In genomic region chr6:28497306-28497705, GRCh38 we compare ENCODE assay signal across 43 cellular contexts. TPM values are rescaled to one million over a fixed set of nuclear protein-coding genes. Genes with fewer than 3 reads are reported as not detected.
"Had no signal": no experiment of that assay in that cellular context is flagged by ENCODE, and none has a peak within 500 bp of the region (broad histone marks: within the 10 kb centered on the region; RNA-seq: fewer than 3 reads in every experiment).

No MANE protein-coding gene starts in this region.

- H3K36me3 ChIP-seq: adrenal gland, ascending aorta, brain microvascular endothelial cell, breast epithelium, cardiac muscle cell had no signal

- H3K4me1 Mint-ChIP-seq: activated naive CD4-positive, alpha-beta T cell treated with anti-CD3 and anti-CD28 coated beads, Interleukin-2, amount 10 ng/mL, durations not matched to agents 7 days and 5 days; activated naive CD4-positive, alpha-beta T cell treated with anti-CD3 and anti-CD28 coated beads, Interleukin-2, amount 50 U/mL, for 24 hours; activated naive CD8-positive, alpha-beta T cell treated with anti-CD3 and anti-CD28 coated beads, Interleukin-2, amount 50 U/mL, for 24 hours; activated T-helper 17 cell treated with anti-CD3 and anti-CD28 coated beads, Interleukin-2, amount 50 U/mL, for 72 hours; brain; central memory CD8-positive, alpha-beta T cell had no signal

- H3K27me3 ChIP-seq: ascending aorta, body of pancreas, brain microvascular endothelial cell, breast epithelium, cardiac muscle cell had no signal

- H3K36me3 Mint-ChIP-seq: activated naive CD4-positive, alpha-beta T cell treated with anti-CD3 and anti-CD28 coated beads, Interleukin-2, amount 10 ng/mL, durations not matched to agents 7 days and 5 days; activated naive CD4-positive, alpha-beta T cell treated with anti-CD3 and anti-CD28 coated beads, Interleukin-2, amount 50 U/mL, for 24 hours; activated naive CD4-positive, alpha-beta T cell treated with anti-CD3 and anti-CD28 coated beads, Interleukin-2, amount 50 U/mL, for 72 hours; activated naive CD8-positive, alpha-beta T cell; activated naive CD8-positive, alpha-beta T cell treated with anti-CD3 and anti-CD28 coated beads for 36 hours; activated naive CD8-positive, alpha-beta T cell treated with anti-CD3 and anti-CD28 coated beads, Interleukin-2, amount 10 ng/mL, durations not matched to agents 7 days and 5 days; brain had no signal

- H3K9me3 ChIP-seq: adrenal gland, ascending aorta, body of pancreas, breast epithelium had no signal

- FAIRE-seq: astrocyte, bronchial epithelial cell had no signal

- DNase-seq: activated effector memory CD4-positive, alpha-beta T cell treated with anti-CD3 and anti-CD28 coated beads, Interleukin-2, amount 50 U/mL, for 16 hours; activated effector memory CD4-positive, alpha-beta T cell treated with Interleukin-2 at 50 U/mL for 16 hours; activated gamma-delta T cell; activated gamma-delta T cell treated with Interleukin-2 at 50 U/mL for 16 hours; activated naive CD4-positive, alpha-beta T cell; activated naive CD4-positive, alpha-beta T cell treated with anti-CD3 and anti-CD28 coated beads for 36 hours; activated naive CD4-positive, alpha-beta T cell treated with anti-CD3 and anti-CD28 coated beads, Interleukin-2, amount 10 ng/mL, durations not matched to agents 7 days and 5 days; activated naive CD4-positive, alpha-beta T cell treated with anti-CD3 and anti-CD28 coated beads, Interleukin-2, amount 50 U/mL, for 16 hours; activated naive CD4-positive, alpha-beta T cell treated with Interleukin-2 at 50 U/mL for 16 hours; activated naive CD8-positive, alpha-beta T cell treated with anti-CD3 and anti-CD28 coated beads for 36 hours; activated naive CD8-positive, alpha-beta T cell treated with anti-CD3 and anti-CD28 coated beads, Interleukin-2, amount 10 ng/mL, durations not matched to agents 7 days and 5 days; activated naive CD8-positive, alpha-beta T cell treated with anti-CD3 and anti-CD28 coated beads, Interleukin-2, amount 50 U/mL, for 24 hours; activated T-cell treated with anti-CD3 and anti-CD28 coated beads, Interleukin-2, amount 50 U/mL, for 24 hours; activated T-cell treated with anti-CD3 and anti-CD28 coated beads, Interleukin-2, amount 50 U/mL, for 4 hours; activated T-cell treated with anti-CD3 and anti-CD28 coated beads, Interleukin-2, amount 50 U/mL, for 48 hours; activated T-cell treated with anti-CD3 and anti-CD28 coated beads, Interleukin-2, amount 50 U/mL, for 72 hours; adrenal gland; amniotic stem cell; amygdala; anterior cingulate cortex; aorta; body of pancreas; brain microvascular endothelial cell; caudate nucleus; central memory CD4-positive, alpha-beta T cell; cerebellar nuclear complex had no signal

- H3K27ac ChIP-seq: adrenal gland, ascending aorta, body of pancreas, brain microvascular endothelial cell, breast epithelium, cardiac muscle cell had no signal

- ATAC-seq: activated naive CD4-positive, alpha-beta T cell treated with anti-CD3 and anti-CD28 coated beads, Interleukin-2, amount 50 U/mL, for 72 hours; activated naive CD8-positive, alpha-beta T cell treated with anti-CD3 and anti-CD28 coated beads, Interleukin-2, amount 50 U/mL, for 24 hours; activated T-cell treated with anti-CD3 and anti-CD28 coated beads, Interleukin-2, amount 50 U/mL, for 4 hours; activated T-cell treated with anti-CD3 and anti-CD28 coated beads, Interleukin-2, amount 50 U/mL, for 72 hours; activated T-helper 17 cell treated with anti-CD3 and anti-CD28 coated beads, Interleukin-2, amount 50 U/mL, for 72 hours; body of pancreas had no signal

- H3K27ac Mint-ChIP-seq: activated naive CD4-positive, alpha-beta T cell treated with anti-CD3 and anti-CD28 coated beads for 36 hours; activated naive CD4-positive, alpha-beta T cell treated with anti-CD3 and anti-CD28 coated beads, Interleukin-2, amount 10 ng/mL, durations not matched to agents 7 days and 5 days; activated naive CD4-positive, alpha-beta T cell treated with anti-CD3 and anti-CD28 coated beads, Interleukin-2, amount 50 U/mL, for 24 hours; activated naive CD4-positive, alpha-beta T cell treated with anti-CD3 and anti-CD28 coated beads, Interleukin-2, amount 50 U/mL, for 72 hours; activated naive CD8-positive, alpha-beta T cell; activated naive CD8-positive, alpha-beta T cell treated with anti-CD3 and anti-CD28 coated beads for 36 hours; activated naive CD8-positive, alpha-beta T cell treated with anti-CD3 and anti-CD28 coated beads, Interleukin-2, amount 10 ng/mL, durations not matched to agents 7 days and 5 days; activated naive CD8-positive, alpha-beta T cell treated with anti-CD3 and anti-CD28 coated beads, Interleukin-2, amount 50 U/mL, for 24 hours; activated T-cell treated with anti-CD3 and anti-CD28 coated beads, Interleukin-2, amount 50 U/mL, for 24 hours; activated T-cell treated with anti-CD3 and anti-CD28 coated beads, Interleukin-2, amount 50 U/mL, for 72 hours; activated T-helper 1 cell treated with anti-CD3 and anti-CD28 coated beads, Interleukin-12 subunit alpha, Interleukin-12 subunit beta, Interleukin-2, Interleukin-4 antibody, amounts not matched to agents 30 ng/mL and 10 ng/mL and 1 ng/mL, durations not matched to agents 14 hours and 24 hours and 36 hours; activated T-helper 17 cell treated with anti-CD3 and anti-CD28 coated beads, Interleukin-2, amount 50 U/mL, for 72 hours; activated T-helper 2 cell treated with anti-CD3 and anti-CD28 coated beads, Interferon-gamma antibody, Interleukin-2, Interleukin-4, amounts not matched to agents 10 μg/mL and 5 μg/mL and 100 μg/mL, durations not matched to agents 14 hours and 24 hours and 36 hours; brain had no signal

- H3K9me3 Mint-ChIP-seq: activated naive CD4-positive, alpha-beta T cell treated with anti-CD3 and anti-CD28 coated beads for 36 hours; activated naive CD4-positive, alpha-beta T cell treated with anti-CD3 and anti-CD28 coated beads, Interleukin-2, amount 10 ng/mL, durations not matched to agents 7 days and 5 days; activated naive CD4-positive, alpha-beta T cell treated with anti-CD3 and anti-CD28 coated beads, Interleukin-2, amount 50 U/mL, for 24 hours; activated naive CD4-positive, alpha-beta T cell treated with anti-CD3 and anti-CD28 coated beads, Interleukin-2, amount 50 U/mL, for 72 hours; activated naive CD8-positive, alpha-beta T cell treated with anti-CD3 and anti-CD28 coated beads for 36 hours; activated naive CD8-positive, alpha-beta T cell treated with anti-CD3 and anti-CD28 coated beads, Interleukin-2, amount 10 ng/mL, durations not matched to agents 7 days and 5 days; activated naive CD8-positive, alpha-beta T cell treated with anti-CD3 and anti-CD28 coated beads, Interleukin-2, amount 50 U/mL, for 24 hours; activated T-cell treated with anti-CD3 and anti-CD28 coated beads, Interleukin-2, amount 50 U/mL, for 24 hours; activated T-cell treated with anti-CD3 and anti-CD28 coated beads, Interleukin-2, amount 50 U/mL, for 4 hours; activated T-cell treated with anti-CD3 and anti-CD28 coated beads, Interleukin-2, amount 50 U/mL, for 72 hours; activated T-helper 1 cell treated with anti-CD3 and anti-CD28 coated beads, Interleukin-12 subunit alpha, Interleukin-12 subunit beta, Interleukin-2, Interleukin-4 antibody, amounts not matched to agents 30 ng/mL and 10 ng/mL and 1 ng/mL, durations not matched to agents 14 hours and 24 hours and 36 hours; activated T-helper 17 cell treated with anti-CD3 and anti-CD28 coated beads, Interleukin-2, amount 50 U/mL, for 72 hours; activated T-helper 2 cell treated with anti-CD3 and anti-CD28 coated beads, Interferon-gamma antibody, Interleukin-2, Interleukin-4, amounts not matched to agents 10 μg/mL and 5 μg/mL and 100 μg/mL, durations not matched to agents 14 hours and 24 hours and 36 hours; brain; central memory CD8-positive, alpha-beta T cell had no signal

- H3K4me3 ChIP-seq: adrenal gland, ascending aorta, body of pancreas, breast epithelium, cardiac muscle cell had no signal

- H3K4me3 Mint-ChIP-seq: activated naive CD4-positive, alpha-beta T cell treated with anti-CD3 and anti-CD28 coated beads for 36 hours; activated naive CD4-positive, alpha-beta T cell treated with anti-CD3 and anti-CD28 coated beads, Interleukin-2, amount 10 ng/mL, durations not matched to agents 7 days and 5 days; activated naive CD4-positive, alpha-beta T cell treated with anti-CD3 and anti-CD28 coated beads, Interleukin-2, amount 50 U/mL, for 24 hours; activated naive CD8-positive, alpha-beta T cell; activated naive CD8-positive, alpha-beta T cell treated with anti-CD3 and anti-CD28 coated beads for 36 hours; activated naive CD8-positive, alpha-beta T cell treated with anti-CD3 and anti-CD28 coated beads, Interleukin-2, amount 10 ng/mL, durations not matched to agents 7 days and 5 days; activated naive CD8-positive, alpha-beta T cell treated with anti-CD3 and anti-CD28 coated beads, Interleukin-2, amount 50 U/mL, for 24 hours; activated T-cell treated with anti-CD3 and anti-CD28 coated beads, Interleukin-2, amount 50 U/mL, for 24 hours; activated T-cell treated with anti-CD3 and anti-CD28 coated beads, Interleukin-2, amount 50 U/mL, for 4 hours; activated T-cell treated with anti-CD3 and anti-CD28 coated beads, Interleukin-2, amount 50 U/mL, for 72 hours; activated T-helper 1 cell treated with anti-CD3 and anti-CD28 coated beads, Interleukin-12 subunit alpha, Interleukin-12 subunit beta, Interleukin-2, Interleukin-4 antibody, amounts not matched to agents 30 ng/mL and 10 ng/mL and 1 ng/mL, durations not matched to agents 14 hours and 24 hours and 36 hours; activated T-helper 17 cell treated with anti-CD3 and anti-CD28 coated beads, Interleukin-2, amount 50 U/mL, for 72 hours; brain; central memory CD8-positive, alpha-beta T cell had no signal

- H3K4me1 ChIP-seq: adrenal gland, ascending aorta, body of pancreas, breast epithelium had no signal

RNA-seq across cellular contexts. Expression of gene GPX6, which starts 18.3 kb away (rescaled TPM):
- total RNA-seq: activated naive CD4-positive, alpha-beta T cell treated with anti-CD3 and anti-CD28 coated beads for 36 hours; activated naive CD4-positive, alpha-beta T cell treated with anti-CD3 and anti-CD28 coated beads, Interleukin-2, amount 50 U/mL, for 72 hours; activated naive CD8-positive, alpha-beta T cell treated with anti-CD3 and anti-CD28 coated beads for 36 hours; activated naive CD8-positive, alpha-beta T cell treated with anti-CD3 and anti-CD28 coated beads, Interleukin-2, amount 10 ng/mL, durations not matched to agents 7 days and 5 days; activated T-cell treated with anti-CD3 and anti-CD28 coated beads, Interleukin-2, amount 50 U/mL, for 4 hours; activated T-cell treated with anti-CD3 and anti-CD28 coated beads, Interleukin-2, amount 50 U/mL, for 72 hours; activated T-helper 1 cell treated with anti-CD3 and anti-CD28 coated beads, Interleukin-12 subunit alpha, Interleukin-12 subunit beta, Interleukin-2, Interleukin-4 antibody, amounts not matched to agents 30 ng/mL and 10 ng/mL and 1 ng/mL, durations not matched to agents 14 hours and 24 hours and 36 hours; activated T-helper 17 cell treated with anti-CD3 and anti-CD28 coated beads, Interleukin-2, amount 50 U/mL, for 72 hours; activated T-helper 2 cell treated with anti-CD3 and anti-CD28 coated beads, Interferon-gamma antibody, Interleukin-2, Interleukin-4, amounts not matched to agents 10 μg/mL and 5 μg/mL and 100 μg/mL, durations not matched to agents 14 hours and 24 hours and 36 hours; adrenal gland; aorta; ascending aorta; astrocyte; body of pancreas; breast epithelium; bronchial epithelial cell; cardiac muscle cell; cardiac septum; cerebellum; chondrocyte had no signal
- polyA plus RNA-seq: adipose tissue, adrenal gland, aorta, cardiac muscle cell had no signal

RNA-seq across cellular contexts. Expression of gene GPX5, which starts 28.4 kb away (rescaled TPM):
- total RNA-seq: activated naive CD4-positive, alpha-beta T cell treated with anti-CD3 and anti-CD28 coated beads for 36 hours; activated naive CD4-positive, alpha-beta T cell treated with anti-CD3 and anti-CD28 coated beads, Interleukin-2, amount 50 U/mL, for 72 hours; activated naive CD8-positive, alpha-beta T cell treated with anti-CD3 and anti-CD28 coated beads for 36 hours; activated naive CD8-positive, alpha-beta T cell treated with anti-CD3 and anti-CD28 coated beads, Interleukin-2, amount 10 ng/mL, durations not matched to agents 7 days and 5 days; activated T-cell treated with anti-CD3 and anti-CD28 coated beads, Interleukin-2, amount 50 U/mL, for 4 hours; activated T-cell treated with anti-CD3 and anti-CD28 coated beads, Interleukin-2, amount 50 U/mL, for 72 hours; activated T-helper 1 cell treated with anti-CD3 and anti-CD28 coated beads, Interleukin-12 subunit alpha, Interleukin-12 subunit beta, Interleukin-2, Interleukin-4 antibody, amounts not matched to agents 30 ng/mL and 10 ng/mL and 1 ng/mL, durations not matched to agents 14 hours and 24 hours and 36 hours; activated T-helper 17 cell treated with anti-CD3 and anti-CD28 coated beads, Interleukin-2, amount 50 U/mL, for 72 hours; activated T-helper 2 cell treated with anti-CD3 and anti-CD28 coated beads, Interferon-gamma antibody, Interleukin-2, Interleukin-4, amounts not matched to agents 10 μg/mL and 5 μg/mL and 100 μg/mL, durations not matched to agents 14 hours and 24 hours and 36 hours; adrenal gland; aorta; ascending aorta; body of pancreas; breast epithelium; bronchial epithelial cell; cardiac septum; cerebellum; chondrocyte had no signal
- polyA plus RNA-seq: adipose tissue, adrenal gland, aorta had no signal

RNA-seq across cellular contexts. Expression of gene ZSCAN23, which starts 54.0 kb away (rescaled TPM):
- total RNA-seq: ascending aorta had no signal
